8 cellular contexts compared by ENCODE assay signal in the genomic region with DNA sequence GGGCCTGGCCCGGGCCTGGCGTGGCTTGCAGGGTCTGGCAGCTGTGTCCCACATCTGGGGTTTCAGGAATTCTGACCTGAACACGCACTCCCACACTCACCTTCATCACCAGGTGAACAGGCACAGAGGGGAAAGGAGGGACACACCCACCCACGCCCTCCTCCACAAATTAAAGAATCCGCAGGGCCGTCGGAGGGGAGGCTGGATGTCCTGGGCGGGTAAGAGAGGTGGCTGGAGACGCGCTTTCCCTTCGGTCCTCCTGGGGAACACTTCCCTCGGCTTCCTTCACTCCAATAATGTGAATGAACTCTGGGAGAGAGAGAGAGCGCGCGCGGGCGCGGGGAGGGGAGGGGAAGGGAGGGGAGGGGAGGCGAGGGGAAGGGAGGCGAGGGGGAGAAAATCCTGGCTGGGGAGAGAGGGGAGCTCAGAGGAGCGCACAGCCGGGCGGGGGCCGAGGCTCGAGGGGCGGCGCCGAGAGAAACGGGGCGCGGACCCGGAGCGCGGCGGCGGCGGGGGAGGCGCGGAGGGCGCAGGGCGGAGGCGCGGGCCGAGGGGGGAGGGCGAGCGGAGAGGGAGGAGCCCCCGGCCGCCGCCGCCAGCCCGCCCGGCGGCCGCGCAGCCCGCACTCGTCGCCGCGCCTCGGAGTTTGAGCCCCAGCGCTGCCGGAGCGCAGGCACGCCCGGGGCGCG. TPM values are rescaled to one million over a fixed set of nuclear protein-coding genes. Genes with fewer than 3 reads are reported as not detected.
A peak's percentile ranks its signal among the peaks of the same experiment; 100 is the strongest.
DNase-seq lines count a peak whose midpoint lies in the region; ATAC-seq and TF ChIP-seq lines count a peak whose summit lies in the region.

A gene (plus strand): TSS at position 625 of the 689 bp plus-strand sequence. CDS start 205 bp downstream, outside the sequence.

- peaks cover 2 to 5% (median 4%) of the 10 kb centered on the region in 3 donors for H3K4me1 Mint-ChIP-seq in IgD-negative memory B cell
- peaks cover 8 to 18% (median 10%) of the 10 kb centered on the region in 3 donors for H3K4me1 Mint-ChIP-seq in naive B cell

- ATAC-seq in naive B cell (ENCODE audit: low read depth in 2 of 2) (no peak), GM18858 (IDR thresholded peaks at IDR 0.05; ENCODE audit: unreplicated experiment) (no peak), HG02885 (IDR thresholded peaks at IDR 0.05; ENCODE audit: poor library complexity, unreplicated experiment) (no peak)

- H3K27ac Mint-ChIP-seq in IgD-negative memory B cell (no peak within 1 kb of the TSS), naive B cell (no peak within 1 kb of the TSS)

- no peaks in the 10 kb centered on the region for H3K27me3 ChIP-seq in BE2C

- H3K27me3 Mint-ChIP-seq in IgD-negative memory B cell (peaks cover 49% of the 10 kb centered on the region), naive B cell (peaks cover 41 to 80% (median 63%) of the 10 kb centered on the region in 3 donors)

- H3K4me3 ChIP-seq in BE2C (ENCODE audit: low read depth, low read length) (peak within 1 kb of the TSS; percentile 80), cardiac fibroblast (replicated peaks in 1 of 2; ENCODE audit: low read depth in 2 of 2, low read length in 2 of 2) (peak within 1 kb of the TSS; percentile 24 to 30)

- H3K9me3 Mint-ChIP-seq in IgD-negative memory B cell (peaks cover 0 to 4% (median 0%) of the 10 kb centered on the region in 3 donors), naive B cell (peaks cover 0 to 5% (median 3%) of the 10 kb centered on the region in 7 donors)

- DNase-seq in BE2C (peak; percentile 61), cardiac fibroblast (ENCODE audit: low read depth in 2 of 2) (no peak), naive B cell (no peak), EL (no peak), activated gamma-delta T cell treated with Interleukin-2 at 50 U/mL for 16 hours (no peak)

- H3K4me3 Mint-ChIP-seq in IgD-negative memory B cell = peak within 1 kb of the TSS in 3 of 4 donors; percentile 30 to 67 (median 52)
- peak within 1 kb of the TSS in 6 of 8 donors; percentile 9 to 72 (median 34) for H3K4me3 Mint-ChIP-seq in naive B cell

- H3K36me3 Mint-ChIP-seq in IgD-negative memory B cell (no peaks in the 10 kb centered on the region), naive B cell (peaks cover 0 to 8% of the 10 kb centered on the region in 2 donors)

- peaks cover 38% of the 10 kb centered on the region for H3K4me1 ChIP-seq in BE2C

- TF ChIP-seq CTCF in BE2C (IDR thresholded peaks at IDR 0.05; ENCODE audit: low read depth, low read length) (no peak), cardiac fibroblast (IDR thresholded peaks at IDR 0.05; ENCODE audit: low read depth, low read length) (no peak)

- H3K9me3 ChIP-seq in BE2C = no peaks in the 10 kb centered on the region

- peaks cover 4% of the 10 kb centered on the region; the same call in 1 of the 2 replicates for H3K36me3 ChIP-seq in BE2C

RNA-seq across cellular contexts. Expression of the gene that starts here (rescaled TPM):
- polyA plus RNA-seq in BE2C (2012; ENCODE audit: insufficient read depth, insufficient read length, low read depth) = 16.0 TPM
- polyA plus RNA-seq in IgD-negative memory B cell (not detected), naive B cell (ENCODE audit: low read depth in 6 of 6) (not detected)
